In the genomic region with DNA sequence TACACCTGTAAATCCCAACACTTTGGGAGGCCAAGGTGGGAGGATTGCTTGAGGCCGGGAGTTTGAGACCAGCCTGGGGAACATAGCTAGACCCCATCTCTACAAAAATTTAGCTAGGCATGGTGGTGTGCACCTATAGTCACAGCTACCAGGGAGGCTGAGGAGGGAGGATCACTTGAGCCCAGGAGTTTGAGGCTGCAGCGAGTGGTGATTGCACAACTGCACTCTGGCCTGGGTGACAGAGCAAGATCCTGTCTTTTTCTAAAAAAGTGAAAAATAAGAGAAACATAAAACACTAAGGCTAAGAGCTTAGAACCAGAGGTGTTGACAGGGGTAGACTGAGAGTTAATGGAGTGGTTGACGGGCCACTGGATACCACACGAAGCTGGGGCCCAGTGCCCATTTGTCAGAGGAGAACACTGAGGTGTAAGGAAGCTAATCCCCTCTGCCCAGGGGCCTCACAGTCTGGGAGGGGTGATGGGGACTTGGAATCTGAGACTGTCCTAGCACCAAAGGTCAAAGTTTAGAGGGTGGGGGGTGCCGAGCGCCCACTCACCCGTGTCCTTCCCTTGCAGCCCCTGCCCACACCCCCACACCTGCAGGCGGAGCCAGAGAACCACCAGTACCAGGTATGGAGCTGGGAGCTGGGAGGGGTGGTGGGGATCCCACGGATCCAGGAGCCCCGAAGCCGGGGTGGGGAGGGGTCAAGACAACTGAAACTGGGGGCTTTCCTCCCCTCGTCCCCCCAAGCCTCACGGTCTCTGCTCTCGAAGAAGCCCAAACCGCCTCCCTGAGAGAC, we compare ENCODE assay signal across 25 cellular contexts. TPM values are rescaled to one million over a fixed set of nuclear protein-coding genes. Genes with fewer than 3 reads are reported as not detected.
A peak's percentile ranks its signal among the peaks of the same experiment; 100 is the strongest.
DNase-seq lines count a peak whose midpoint lies in the region; ATAC-seq and TF ChIP-seq lines count a peak whose summit lies in the region.
"Had no signal": no experiment of that assay in that cellular context is flagged by ENCODE, and none has a peak within 500 bp of the region (broad histone marks: within the 10 kb centered on the region; RNA-seq: fewer than 3 reads in every experiment).

No MANE protein-coding gene starts in this region.

- H3K4me3 ChIP-seq in H7 (ENCODE audit: insufficient read depth, low read depth, low read length) (no peak overlapping the region), colonic mucosa (no peak overlapping the region), neuronal stem cell (ENCODE audit: low read length in 2 of 2) (no peak overlapping the region)
- H3K4me3 ChIP-seq: GM12878 had no signal

- H3K4me2 ChIP-seq in neuronal stem cell (ENCODE audit: insufficient read depth, low read length, poor library complexity, severe bottlenecking) = no peak overlapping the region

- H2BK5ac ChIP-seq in neuronal stem cell (ENCODE audit: low read length) = no peak overlapping the region

- CTCF ChIA-PET in activated CD4-positive, alpha-beta T cell treated with anti-CD3 and anti-CD28 coated beads, Interleukin-2, amount 10 ng/mL, durations not matched to agents 7 days and 5 days (lab: Charles Lee) = interaction anchor here (0.6 to 1.5 kb wide), 5 partner anchors 22 to 361 kb away, joined by 3 to 5 read pairs (median 4); no protein-coding TSS in a partner anchor

- no peak overlapping the region for H3K23ac ChIP-seq in neuronal stem cell (ENCODE audit: low read depth, low read length, poor library complexity)

- peaks cover 9% of the 10 kb centered on the region for H3K4me1 Mint-ChIP-seq in activated CD4-positive, alpha-beta T cell treated with anti-CD3 and anti-CD28 coated beads, Interleukin-2, amount 10 ng/mL, durations not matched to agents 7 days and 5 days

- POLR2A ChIA-PET in activated CD4-positive, alpha-beta T cell treated with anti-CD3 and anti-CD28 coated beads, Interleukin-2, amount 10 ng/mL, durations not matched to agents 7 days and 5 days (lab: Charles Lee) = no interaction called here

- H3K18ac ChIP-seq in neuronal stem cell (ENCODE audit: low read length) = no peak overlapping the region

- no peaks in the 10 kb centered on the region for H3K79me1 ChIP-seq in neuronal stem cell (ENCODE audit: low read depth, low read length)

- no peak overlapping the region for H2BK12ac ChIP-seq in neuronal stem cell (ENCODE audit: low read length)

- H3K14ac ChIP-seq in neuronal stem cell (ENCODE audit: low read length) = no peak overlapping the region

- no peak overlapping the region for H2BK120ac ChIP-seq in neuronal stem cell (ENCODE audit: low read depth, low read length)

- H4K91ac ChIP-seq in neuronal stem cell (ENCODE audit: low read depth, low read length, poor library complexity) = no peak overlapping the region

- H3K27me3 ChIP-seq in H7 (ENCODE audit: control insufficient read depth, insufficient read depth, low read length) (no peaks in the 10 kb centered on the region), colonic mucosa (no peaks in the 10 kb centered on the region), neuronal stem cell (ENCODE audit: control insufficient read depth in 3 of 3, insufficient read depth in 3 of 3, low read depth in 1 of 3, low read length in 3 of 3) (no peaks in the 10 kb centered on the region)
- H3K27me3 ChIP-seq: BE2C had no signal

- in situ Hi-C loops in KBM-7 (cut with MboI; ENCODE audit: low pct_unique_long_range_greater_than_20kb, low sequenced_read_pairs) = no loop called here

- H3K27ac ChIP-seq in colonic mucosa (peak overlapping the region; percentile 47), neuronal stem cell (replicated peaks; ENCODE audit: low read length) (no peak overlapping the region)
- H3K27ac ChIP-seq: HL-60 had no signal

- no peak overlapping the region for H3K4ac ChIP-seq in neuronal stem cell (ENCODE audit: low read length)

- H3K9me3 ChIP-seq in colonic mucosa (no peaks in the 10 kb centered on the region), neuronal stem cell (replicated peaks in 1 of 2; ENCODE audit: control insufficient read depth in 2 of 2, insufficient read depth in 1 of 2, low read depth in 1 of 2, low read length in 2 of 2) (no peaks in the 10 kb centered on the region)
- H3K9me3 ChIP-seq: BE2C had no signal

- no peak for TF ChIP-seq RAD21 in Ishikawa (IDR thresholded peaks at IDR 0.05; ENCODE audit: low read depth)

- no peak overlapping the region for H4K8ac ChIP-seq in neuronal stem cell (ENCODE audit: low read depth, low read length)

- H3K36me3 ChIP-seq in H7 (replicated peaks; ENCODE audit: control insufficient read depth, insufficient read depth, low read length) (no peaks in the 10 kb centered on the region), colonic mucosa (no peaks in the 10 kb centered on the region), neuronal stem cell (replicated peaks in 1 of 2; ENCODE audit: control insufficient read depth in 2 of 2, insufficient read depth in 2 of 2, low read length in 2 of 2) (no peaks in the 10 kb centered on the region)
- H3K36me3 ChIP-seq: BE2C had no signal

- H2BK15ac ChIP-seq in neuronal stem cell (ENCODE audit: low read length) = no peak overlapping the region

- H3K27me3 Mint-ChIP-seq in activated CD4-positive, alpha-beta T cell treated with anti-CD3 and anti-CD28 coated beads, Interleukin-2, amount 10 ng/mL, durations not matched to agents 7 days and 5 days = peaks cover 5% of the 10 kb centered on the region

- no peak for TF ChIP-seq EP300 in Ishikawa (IDR thresholded peaks at IDR 0.05; ENCODE audit: borderline replicate concordance)

- H3K4me3 Mint-ChIP-seq in activated CD4-positive, alpha-beta T cell treated with anti-CD3 and anti-CD28 coated beads, Interleukin-2, amount 10 ng/mL, durations not matched to agents 7 days and 5 days = no peak overlapping the region
- H3K4me3 Mint-ChIP-seq: CD4-positive, CD25-positive, alpha-beta regulatory T cell; CD8-positive, alpha-beta memory T cell had no signal

- no peaks in the 10 kb centered on the region for H3K36me3 Mint-ChIP-seq in activated CD4-positive, alpha-beta T cell treated with anti-CD3 and anti-CD28 coated beads, Interleukin-2, amount 10 ng/mL, durations not matched to agents 7 days and 5 days (ENCODE audit: low read depth)
- H3K36me3 Mint-ChIP-seq: CD4-positive, CD25-positive, alpha-beta regulatory T cell; CD8-positive, alpha-beta memory T cell had no signal

- TF ChIP-seq CTCF in colonic mucosa (IDR thresholded peaks at IDR 0.05) = no peak

- H3K9ac ChIP-seq in colonic mucosa (ENCODE audit: low read depth in 2 of 2, low read length in 2 of 2) (no peak overlapping the region), neuronal stem cell (ENCODE audit: low read depth, low read length, poor library complexity) (no peak overlapping the region)

- peak overlapping the region; percentile 68 for H2AK5ac ChIP-seq in neuronal stem cell (ENCODE audit: low read depth, low read length)

- no peak overlapping the region for H2AFZ ChIP-seq in neuronal stem cell (ENCODE audit: low read length)

- H3K9me3 Mint-ChIP-seq in activated CD4-positive, alpha-beta T cell treated with anti-CD3 and anti-CD28 coated beads, Interleukin-2, amount 10 ng/mL, durations not matched to agents 7 days and 5 days = no peaks in the 10 kb centered on the region

- no peak for ATAC-seq in Right ventricle myocardium inferior
- ATAC-seq: GM12878 had no signal

- no CpG with 5 or more reads among the region's 15 CpGs for WGBS in neuronal stem cell (ENCODE audit: extremely low coverage in 2 of 2, insufficient read length in 2 of 2, insufficient replicate concordance in 1 of 2), 2 donors

- H3K27ac Mint-ChIP-seq in activated CD4-positive, alpha-beta T cell treated with anti-CD3 and anti-CD28 coated beads, Interleukin-2, amount 10 ng/mL, durations not matched to agents 7 days and 5 days = no peak overlapping the region
- H3K27ac Mint-ChIP-seq: CD4-positive, CD25-positive, alpha-beta regulatory T cell had no signal

- H3K4me1 ChIP-seq in colonic mucosa (peaks cover 4% of the 10 kb centered on the region), neuronal stem cell (ENCODE audit: control insufficient read depth in 2 of 2, insufficient read depth in 1 of 2, low read depth in 1 of 2, low read length in 2 of 2) (no peaks in the 10 kb centered on the region)
- H3K4me1 ChIP-seq: BE2C had no signal

- DNase-seq in H7 = peak; percentile 32
- no peak for DNase-seq in colonic mucosa
- DNase-seq in neuronal stem cell (ENCODE audit: low spot score) = no peak
- no peak for DNase-seq in KBM-7
- DNase-seq in Right ventricle myocardium inferior (ENCODE audit: missing footprints) = no peak
- no peak for DNase-seq in activated CD4-positive, alpha-beta T cell treated with anti-CD3 and anti-CD28 coated beads, Interleukin-2, amount 10 ng/mL, durations not matched to agents 7 days and 5 days
- DNase-seq: ACHN; BE2C; C1 segment of cervical spinal cord; CD4-positive, CD25-positive, alpha-beta regulatory T cell; CD8-positive, alpha-beta memory T cell; COR-L47; DMS 273 treated with DMSO at 0.1 percent for 48 hours; DMS53; DND-41; EL; HCEC 1CT; Kasumi-1 had no signal

- intact Hi-C loops in colonic mucosa (cut with DNase I) = no loop called here
- intact Hi-C loops in Right ventricle myocardium inferior (cut with DNase I) = no loop called here

TF ChIP-seq in Ishikawa, 13 proteins besides CTCF, POLR2A, EP300 and RAD21:
- no peak for TF ChIP-seq YY1 (IDR thresholded peaks at IDR 0.05; ENCODE audit: low read depth)
- no peak for TF ChIP-seq ZBTB7A (IDR thresholded peaks at IDR 0.05; ENCODE audit: low read depth)
- 0 out of 2 replicates have a peak, but pooled peaks have one; percentile 12 for TF ChIP-seq CEBPB (IDR thresholded peaks at IDR 0.05)

RNA-seq across cellular contexts. Expression of a gene that starts 10.9 kb away (rescaled TPM):
- 0.17 and 1.1 TPM in 2 replicates for total RNA-seq in H7 (2014; rRNA removed; shearing (Covaris generic))
- total RNA-seq in colonic mucosa (1 to 10 TPM; 5.3 to 6.1 TPM), Right ventricle myocardium inferior (2.8 TPM)
- polyA plus RNA-seq in neuronal stem cell (2013, experiment 1 of 2) = 2.2 TPM
- 2.2 TPM for polyA plus RNA-seq in neuronal stem cell (2013, experiment 2 of 2)
- under 1 TPM in 1 of 2 experiments, not detected in 1; 0.23 TPM for total RNA-seq in activated CD4-positive, alpha-beta T cell treated with anti-CD3 and anti-CD28 coated beads, Interleukin-2, amount 10 ng/mL, durations not matched to agents 7 days and 5 days
- total RNA-seq: A172; CD4-positive, CD25-positive, alpha-beta regulatory T cell had no signal
- polyA plus RNA-seq: CD4-positive, CD25-positive, alpha-beta regulatory T cell; CD8-positive, alpha-beta memory T cell had no signal

RNA-seq across cellular contexts. Expression of a gene that starts 16.8 kb away (rescaled TPM):
- total RNA-seq in H7 (2014; rRNA removed; shearing (Covaris generic)) = not detected in 2 replicates
- total RNA-seq in colonic mucosa (under 1 TPM in 1 of 2 donors, not detected in 1; 0.52 TPM), Right ventricle myocardium inferior (not detected)
- not detected for polyA plus RNA-seq in neuronal stem cell (2013, experiment 1 of 2)
- not detected for polyA plus RNA-seq in neuronal stem cell (2013, experiment 2 of 2)
- not detected for total RNA-seq in activated CD4-positive, alpha-beta T cell treated with anti-CD3 and anti-CD28 coated beads, Interleukin-2, amount 10 ng/mL, durations not matched to agents 7 days and 5 days
- total RNA-seq: A172; CD4-positive, CD25-positive, alpha-beta regulatory T cell; CD8-positive, alpha-beta memory T cell; G401; GM12878; H4; HT1080 had no signal
- polyA plus RNA-seq: CD4-positive, CD25-positive, alpha-beta regulatory T cell; CD8-positive, alpha-beta memory T cell; GM12878 had no signal

RNA-seq across cellular contexts. Expression of a gene that starts 38.5 kb away (rescaled TPM):
- 42.3 and 49.0 TPM in 2 replicates for total RNA-seq in H7 (2014; rRNA removed; shearing (Covaris generic))
- total RNA-seq in colonic mucosa = 10 to 100 TPM; 44.7 to 54.6 TPM
- 5.7 TPM for polyA plus RNA-seq in neuronal stem cell (2013, experiment 1 of 2)
- polyA plus RNA-seq in neuronal stem cell (2013, experiment 2 of 2) = 5.3 TPM
- total RNA-seq in Right ventricle myocardium inferior = 38.0 TPM
- total RNA-seq in activated CD4-positive, alpha-beta T cell treated with anti-CD3 and anti-CD28 coated beads, Interleukin-2, amount 10 ng/mL, durations not matched to agents 7 days and 5 days = 1 to 10 TPM; 1.9 TPM

Comparison
In these comparisons a context has a peak if more than half of its experiments do, and no peak if none do; other contexts are left out.
1. RNA of a gene that starts 38.5 kb away (total RNA-seq): 44.7 to 54.6 TPM in colonic mucosa, 42.3 to 49.0 TPM in H7 and 38.0 TPM in Right ventricle myocardium inferior (single experiment); 1.9 TPM in activated CD4-positive, alpha-beta T cell treated with anti-CD3 and anti-CD28 coated beads, Interleukin-2, amount 10 ng/mL, durations not matched to agents 7 days and 5 days; every median in the first group is over 10 times any median in the second.